Comparison of ENCODE assay signal across 8 cellular contexts in the genomic region with DNA sequence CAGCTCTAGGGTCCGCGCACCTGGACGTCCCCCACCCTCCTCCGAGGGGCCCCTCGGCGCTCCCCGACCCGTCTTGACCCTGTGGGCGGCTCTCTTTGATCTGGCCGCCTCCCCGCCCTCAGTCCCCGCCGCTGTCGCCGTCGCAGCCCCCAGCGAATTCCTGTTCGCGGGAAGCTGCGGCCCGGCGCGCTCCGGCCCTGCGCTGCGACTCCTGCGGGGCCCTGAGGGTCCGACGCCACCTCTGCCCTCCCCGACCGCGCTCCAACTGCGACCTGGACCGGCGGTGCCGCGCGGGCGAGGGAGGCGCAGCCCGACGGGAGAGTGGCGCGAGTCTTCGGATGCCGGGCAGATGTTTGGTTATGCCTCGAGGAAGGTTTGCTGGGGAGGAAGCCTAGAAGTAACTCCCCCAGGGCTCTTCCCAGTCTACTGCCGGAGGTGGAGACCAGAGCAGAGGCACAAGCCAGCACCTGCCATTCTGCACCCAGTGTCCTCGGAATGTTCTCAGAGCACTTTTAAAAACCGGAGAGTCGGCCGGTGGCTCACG. TPM values are rescaled to one million over a fixed set of nuclear protein-coding genes. Genes with fewer than 3 reads are reported as not detected.
DNase-seq lines count a peak whose midpoint lies in the region; ATAC-seq and TF ChIP-seq lines count a peak whose summit lies in the region.

No MANE protein-coding gene starts in this region.

- H3K4me2 ChIP-seq in hepatocyte: peak overlapping the region; percentile 100

- POLR2A ChIA-PET in activated B cell treated with CpG ODN at 0.5 μM for 24 hours (lab: Charles Lee): no interaction called here

- peaks cover 27% of the 10 kb centered on the region for H3K27me3 Mint-ChIP-seq in activated B cell treated with CpG ODN at 0.5 μM for 24 hours

- WGBS in heart left ventricle, 4 donors: 3 to 29% (median 5%) methylated on average over 7 to 53 of the region's 53 CpGs
- 10% methylated on average over 38 of the region's 53 CpGs for WGBS in hepatocyte (ENCODE audit: low lambda C conversion rate, missing lambda C conversion rate)

- ATAC-seq in heart left ventricle (peak in 1 of 4 donors; percentile 18), Right ventricle myocardium superior (ENCODE audit: poor library complexity) (no peak), HG02973 (IDR thresholded peaks at IDR 0.05; ENCODE audit: unreplicated experiment) (peak; percentile 32), activated B cell treated with CpG ODN at 0.5 μM for 24 hours (ENCODE audit: low read depth) (peak; percentile 9)
- peak; percentile 23 for ATAC-seq in stimulated activated effector memory CD8-positive, alpha-beta T cell treated with anti-CD3 and anti-CD28 coated beads, Interleukin-12 subunit alpha, Interleukin-12 subunit beta, amount 100 ng/mL, for 72 hours

- no peaks in the 10 kb centered on the region for H4K20me1 ChIP-seq in hepatocyte (ENCODE audit: insufficient read depth, poor library complexity, severe bottlenecking)

- H3K27me3 ChIP-seq in heart left ventricle (peaks cover 7 to 33% (median 21%) of the 10 kb centered on the region in 9 donors), hepatocyte (peaks cover 29% of the 10 kb centered on the region)

- H3K36me3 ChIP-seq in heart left ventricle (no peaks in the 10 kb centered on the region), hepatocyte (replicated peaks; ENCODE audit: insufficient read depth, low read depth) (no peaks in the 10 kb centered on the region)

- no peaks in the 10 kb centered on the region for H3K36me3 Mint-ChIP-seq in activated B cell treated with CpG ODN at 0.5 μM for 24 hours (ENCODE audit: low read depth)
- H3K36me3 Mint-ChIP-seq in stimulated activated effector memory CD8-positive, alpha-beta T cell treated with anti-CD3 and anti-CD28 coated beads, Interleukin-12 subunit alpha, Interleukin-12 subunit beta, amount 100 ng/mL, for 72 hours: no peaks in the 10 kb centered on the region

- no peak for TF ChIP-seq CTCF in heart left ventricle (IDR thresholded peaks at IDR 0.05)
- TF ChIP-seq CTCF in activated B cell treated with CpG ODN at 0.5 μM for 24 hours (IDR thresholded peaks at IDR 0.05): no peak
- no peak for TF ChIP-seq CTCF in hepatocyte (IDR thresholded peaks at IDR 0.05; ENCODE audit: poor library complexity)

- H3K27ac Mint-ChIP-seq in activated B cell treated with CpG ODN at 0.5 μM for 24 hours: no peak overlapping the region
- H3K27ac Mint-ChIP-seq in stimulated activated effector memory CD8-positive, alpha-beta T cell treated with anti-CD3 and anti-CD28 coated beads, Interleukin-12 subunit alpha, Interleukin-12 subunit beta, amount 100 ng/mL, for 72 hours: no peak overlapping the region

- H3K4me1 ChIP-seq in heart left ventricle: peaks cover 5 to 18% (median 8%) of the 10 kb centered on the region in 12 donors
- no peaks in the 10 kb centered on the region for H3K4me1 ChIP-seq in hepatocyte (ENCODE audit: insufficient read depth)

- intact Hi-C loops in heart left ventricle (cut with DNase I): no loop called here
- intact Hi-C loops in Right ventricle myocardium superior (cut with DNase I): no loop called here
- intact Hi-C loops in activated B cell treated with CpG ODN at 0.5 μM for 24 hours (cut with micrococcal nuclease): loop anchor here (5.0 kb wide), 1 partner anchor 42 kb away; the partner anchor contains the start of genes AHSA1 and VIPAS39

- H2AFZ ChIP-seq in hepatocyte: peak overlapping the region; percentile 92

- DNase-seq in heart left ventricle (no peak), Right ventricle myocardium superior (no peak), activated B cell treated with CpG ODN at 0.5 μM for 24 hours (no peak), hepatocyte (ENCODE audit: low spot score) (no peak), MV-4-11 (lab: John Stamatoyannopoulos, UW) (no peak), NCI-H774 (lab: John Stamatoyannopoulos, UW) (no peak)
- no peak for DNase-seq in stimulated activated effector memory CD8-positive, alpha-beta T cell treated with anti-CD3 and anti-CD28 coated beads, Interleukin-12 subunit alpha, Interleukin-12 subunit beta, amount 100 ng/mL, for 72 hours (ENCODE audit: low spot score in 2 of 2)

- H3K9me3 ChIP-seq in heart left ventricle (peaks cover 0 to 11% (median 0%) of the 10 kb centered on the region in 12 donors), hepatocyte (ENCODE audit: low read depth) (no peaks in the 10 kb centered on the region)

- H3K4me1 Mint-ChIP-seq in activated B cell treated with CpG ODN at 0.5 μM for 24 hours: peaks cover 14% of the 10 kb centered on the region
- peaks cover 19% of the 10 kb centered on the region for H3K4me1 Mint-ChIP-seq in stimulated activated effector memory CD8-positive, alpha-beta T cell treated with anti-CD3 and anti-CD28 coated beads, Interleukin-12 subunit alpha, Interleukin-12 subunit beta, amount 100 ng/mL, for 72 hours

- no peaks in the 10 kb centered on the region for H3K9me2 ChIP-seq in hepatocyte (replicated peaks; ENCODE audit: insufficient read depth)

- H3K4me3 ChIP-seq in heart left ventricle: peak overlapping the region; percentile 29 to 60 (median 50)
- H3K4me3 ChIP-seq in hepatocyte: peak overlapping the region; percentile 64

- no peak overlapping the region for H3K27ac ChIP-seq in heart left ventricle
- no peak overlapping the region for H3K27ac ChIP-seq in hepatocyte

- CTCF ChIA-PET in activated B cell treated with CpG ODN at 0.5 μM for 24 hours (lab: Charles Lee): no interaction called here

- no peak for TF ChIP-seq POLR2A in heart left ventricle (IDR thresholded peaks at IDR 0.05)

- H3K79me2 ChIP-seq in hepatocyte: no peaks in the 10 kb centered on the region

- H3K9me3 Mint-ChIP-seq in activated B cell treated with CpG ODN at 0.5 μM for 24 hours: peaks cover 4% of the 10 kb centered on the region
- H3K9me3 Mint-ChIP-seq in stimulated activated effector memory CD8-positive, alpha-beta T cell treated with anti-CD3 and anti-CD28 coated beads, Interleukin-12 subunit alpha, Interleukin-12 subunit beta, amount 100 ng/mL, for 72 hours: peaks cover 3% of the 10 kb centered on the region

- H3K4me3 Mint-ChIP-seq in activated B cell treated with CpG ODN at 0.5 μM for 24 hours: peak overlapping the region; percentile 69
- H3K4me3 Mint-ChIP-seq in stimulated activated effector memory CD8-positive, alpha-beta T cell treated with anti-CD3 and anti-CD28 coated beads, Interleukin-12 subunit alpha, Interleukin-12 subunit beta, amount 100 ng/mL, for 72 hours: peak overlapping the region; percentile 48

RNA-seq across cellular contexts. Expression of gene ISM2, which starts 0.4 kb away (rescaled TPM):
- total RNA-seq in heart left ventricle: 1 to 10 TPM in 1 of 9 donors, not detected in 8; 1.3 TPM
- not detected for polyA plus RNA-seq in heart left ventricle
- not detected for total RNA-seq in Right ventricle myocardium superior
- 0.07 TPM in 1 of 2 replicates, not detected in the other for total RNA-seq in activated B cell treated with CpG ODN at 0.5 μM for 24 hours
- total RNA-seq in hepatocyte: 5.1 and 8.1 TPM in 2 replicates
- polyA plus RNA-seq in hepatocyte: 6.3 and 9.0 TPM in 2 replicates

RNA-seq across cellular contexts. Expression of gene AHSA1, which starts 41.2 kb away (rescaled TPM):
- total RNA-seq in heart left ventricle: 100 to 1,000 TPM; 112 to 210 (median 152) TPM
- 100 to 1,000 TPM; 137 to 256 TPM for polyA plus RNA-seq in heart left ventricle
- total RNA-seq in Right ventricle myocardium superior: 205 TPM
- 169 and 175 TPM in 2 replicates for total RNA-seq in activated B cell treated with CpG ODN at 0.5 μM for 24 hours
- 111 and 126 TPM in 2 replicates for total RNA-seq in hepatocyte
- polyA plus RNA-seq in hepatocyte: 127 and 128 TPM in 2 replicates

RNA-seq across cellular contexts. Expression of gene VIPAS39, which starts 41.7 kb away (rescaled TPM):
- total RNA-seq in heart left ventricle (10 to 100 TPM in 8 of 9 donors, 1 to 10 TPM in 1; 9.7 to 18.4 (median 14.4) TPM), Right ventricle myocardium superior (10.9 TPM), activated B cell treated with CpG ODN at 0.5 μM for 24 hours (15.1 and 15.3 TPM in 2 replicates), hepatocyte (22.6 and 29.2 TPM in 2 replicates)
- polyA plus RNA-seq in heart left ventricle (10 to 100 TPM in 1 of 2 donors, 1 to 10 TPM in 1; 6.6 to 13.5 TPM), hepatocyte (11.7 and 13.0 TPM in 2 replicates)
